10 cellular contexts compared by ENCODE assay signal in genomic region chr14:56247495-56248087, GRCh38.
A peak's percentile ranks its signal among the peaks of the same experiment; 100 is the strongest.
DNase-seq lines count a peak whose midpoint lies in the region; ATAC-seq and TF ChIP-seq lines count a peak whose summit lies in the region.
"Had no signal": no experiment of that assay in that cellular context is flagged by ENCODE, and none has a peak within 500 bp of the region (broad histone marks: within the 10 kb centered on the region; RNA-seq: fewer than 3 reads in every experiment).

No MANE protein-coding gene starts in this region.

- H3K4me3 ChIP-seq in epithelial cell of esophagus (ENCODE audit: low read length): no peak overlapping the region
- H3K4me3 ChIP-seq: thoracic aorta had no signal

- H3K27me3 Mint-ChIP-seq in progenitor cell of endocrine pancreas: no peaks in the 10 kb centered on the region
- peaks cover 0 to 1% (median 0%) of the 10 kb centered on the region in 5 donors for H3K27me3 Mint-ChIP-seq in naive thymus-derived CD8-positive, alpha-beta T cell

- DNase-seq in NCI-H2171 treated with DMSO at 0.1 percent for 48 hours (lab: John Stamatoyannopoulos, UW) (peak; percentile 12), NCI-H2171 (lab: John Stamatoyannopoulos, UW) (no peak), NCI-H69 (lab: John Stamatoyannopoulos, UW) (peak; percentile 34), epithelial cell of esophagus (ENCODE audit: low read depth) (peak; percentile 41), progenitor cell of endocrine pancreas (ENCODE audit: low spot score, unreplicated experiment) (no peak)
- DNase-seq in activated CD4-positive, alpha-beta T cell treated with anti-CD3 and anti-CD28 coated beads, Interleukin-2, amount 50 U/mL, for 48 hours: no peak
- DNase-seq in naive thymus-derived CD8-positive, alpha-beta T cell: no peak
- DNase-seq: left colon had no signal

- H3K9me3 Mint-ChIP-seq in progenitor cell of endocrine pancreas (ENCODE audit: low read depth): peaks cover 4% of the 10 kb centered on the region
- H3K9me3 Mint-ChIP-seq in naive thymus-derived CD8-positive, alpha-beta T cell: peaks cover 0 to 5% (median 0%) of the 10 kb centered on the region in 9 donors

- H3K4me3 Mint-ChIP-seq in progenitor cell of endocrine pancreas (ENCODE audit: low read depth): no peak overlapping the region
- no peak overlapping the region for H3K4me3 Mint-ChIP-seq in naive thymus-derived CD8-positive, alpha-beta T cell

- ATAC-seq in activated CD4-positive, CD25-positive, alpha-beta regulatory T cell treated with anti-CD3 and anti-CD28 coated beads, Interleukin-2, amount 50 U/mL, for 24 hours: no peak
- ATAC-seq in naive thymus-derived CD8-positive, alpha-beta T cell: no peak
- ATAC-seq: left colon had no signal

- POLR2A ChIA-PET in naive thymus-derived CD8-positive, alpha-beta T cell (lab: Charles Lee): no interaction called here

- H3K27ac Mint-ChIP-seq in progenitor cell of endocrine pancreas: no peak overlapping the region
- H3K27ac Mint-ChIP-seq in naive thymus-derived CD8-positive, alpha-beta T cell: no peak overlapping the region

- H3K4me1 Mint-ChIP-seq in progenitor cell of endocrine pancreas (ENCODE audit: low read depth): peaks cover 4% of the 10 kb centered on the region
- H3K4me1 Mint-ChIP-seq in naive thymus-derived CD8-positive, alpha-beta T cell: peaks cover 0 to 7% (median 1%) of the 10 kb centered on the region in 4 donors

- TF ChIP-seq CTCF in epithelial cell of esophagus (IDR thresholded peaks at IDR 0.05; ENCODE audit: insufficient read depth, low read depth, low read length, missing control alignments): peak; percentile 47
- peak; percentile 42 for TF ChIP-seq CTCF in progenitor cell of endocrine pancreas (IDR thresholded peaks at IDR 0.05; ENCODE audit: unreplicated experiment)

- H3K36me3 Mint-ChIP-seq in progenitor cell of endocrine pancreas (ENCODE audit: insufficient read depth): peaks cover 2% of the 10 kb centered on the region
- peaks cover 6 to 16% (median 12%) of the 10 kb centered on the region in 3 donors for H3K36me3 Mint-ChIP-seq in naive thymus-derived CD8-positive, alpha-beta T cell

Comparison
In these comparisons a context has a peak if more than half of its experiments do, and no peak if none do; other contexts are left out.
1. DNase-seq: peak in NCI-H2171 treated with DMSO at 0.1 percent for 48 hours (single experiment), NCI-H69 (single experiment) and epithelial cell of esophagus (single experiment); none in NCI-H2171 (single experiment), progenitor cell of endocrine pancreas (single experiment), activated CD4-positive, alpha-beta T cell treated with anti-CD3 and anti-CD28 coated beads, Interleukin-2, amount 50 U/mL, for 48 hours (0 of 2) and naive thymus-derived CD8-positive, alpha-beta T cell (0 of 10).